ENCODE assay signal across 9 cellular contexts in genomic region chr4:212438-213174, GRCh38.
DNase-seq lines count a peak whose midpoint lies in the region; ATAC-seq and TF ChIP-seq lines count a peak whose summit lies in the region.
"Had no signal": no experiment of that assay in that cellular context is flagged by ENCODE, and none has a peak within 500 bp of the region (broad histone marks: within the 10 kb centered on the region; RNA-seq: fewer than 3 reads in every experiment).

No MANE protein-coding gene starts in this region.

- H3K9me3 Mint-ChIP-seq in activated CD4-positive, alpha-beta T cell treated with anti-CD3 and anti-CD28 coated beads, Interleukin-2, amount 10 ng/mL, durations not matched to agents 24 days and 14 days = peaks cover 24% of the 10 kb centered on the region

- no peak for ATAC-seq in HG02852 (IDR thresholded peaks at IDR 0.05; ENCODE audit: unreplicated experiment)
- ATAC-seq: A549 had no signal

- peaks cover 4% of the 10 kb centered on the region for H3K36me3 Mint-ChIP-seq in activated CD4-positive, alpha-beta T cell treated with anti-CD3 and anti-CD28 coated beads, Interleukin-2, amount 10 ng/mL, durations not matched to agents 24 days and 14 days (ENCODE audit: low read depth)

- intact Hi-C loops in activated CD4-positive, alpha-beta T cell treated with anti-CD3 and anti-CD28 coated beads, Interleukin-2, amount 10 ng/mL, durations not matched to agents 24 days and 14 days (cut with micrococcal nuclease) = no loop called here

- peaks cover 6% of the 10 kb centered on the region for H3K4me1 Mint-ChIP-seq in activated CD4-positive, alpha-beta T cell treated with anti-CD3 and anti-CD28 coated beads, Interleukin-2, amount 10 ng/mL, durations not matched to agents 24 days and 14 days

- no peak for TF ChIP-seq CTCF in epithelial cell of esophagus (IDR thresholded peaks at IDR 0.05; ENCODE audit: insufficient read depth, low read depth, low read length, missing control alignments)

- H3K4me3 ChIP-seq in epithelial cell of esophagus (ENCODE audit: low read length) = peak overlapping the region; percentile 67
- H3K4me3 ChIP-seq: A549 had no signal

- no peak overlapping the region for H3K27ac Mint-ChIP-seq in activated CD4-positive, alpha-beta T cell treated with anti-CD3 and anti-CD28 coated beads, Interleukin-2, amount 10 ng/mL, durations not matched to agents 24 days and 14 days

- no peak overlapping the region for H3K27ac ChIP-seq in substantia nigra (ENCODE audit: low read depth, low read length, poor library complexity, severe bottlenecking)
- H3K27ac ChIP-seq: A549 had no signal

- H3K4me3 Mint-ChIP-seq in activated CD4-positive, alpha-beta T cell treated with anti-CD3 and anti-CD28 coated beads, Interleukin-2, amount 10 ng/mL, durations not matched to agents 24 days and 14 days = no peak overlapping the region

- no peaks in the 10 kb centered on the region for H3K27me3 Mint-ChIP-seq in activated CD4-positive, alpha-beta T cell treated with anti-CD3 and anti-CD28 coated beads, Interleukin-2, amount 10 ng/mL, durations not matched to agents 24 days and 14 days

- DNase-seq in activated CD4-positive, alpha-beta T cell treated with anti-CD3 and anti-CD28 coated beads, Interleukin-2, amount 10 ng/mL, durations not matched to agents 24 days and 14 days = peak; percentile 45
- no peak for DNase-seq in activated CD4-positive, alpha-beta T cell treated with anti-CD3 and anti-CD28 coated beads, Interleukin-2, amount 50 U/mL, for 1 hour
- DNase-seq in epithelial cell of esophagus (ENCODE audit: low read depth) (peak; percentile 92), medulla oblongata (ENCODE audit: extremely low spot score) (peak; percentile 73), substantia nigra (lab: John Stamatoyannopoulos, UW) (peak in 47 of 49 donors; percentile 4 to 83 (median 45)), GOT3 (lab: John Stamatoyannopoulos, UW) (no peak), COLO668 (lab: John Stamatoyannopoulos, UW; ENCODE audit: unreplicated experiment) (no peak)

Comparison
In these comparisons a context has a peak if more than half of its experiments do, and no peak if none do; other contexts are left out.
1. DNase-seq: peak in activated CD4-positive, alpha-beta T cell treated with anti-CD3 and anti-CD28 coated beads, Interleukin-2, amount 10 ng/mL, durations not matched to agents 24 days and 14 days (single experiment), epithelial cell of esophagus (single experiment), medulla oblongata (single experiment) and substantia nigra (47 of 49); none in activated CD4-positive, alpha-beta T cell treated with anti-CD3 and anti-CD28 coated beads, Interleukin-2, amount 50 U/mL, for 1 hour (single experiment), GOT3 (single experiment) and COLO668 (single experiment).